Comparison of ENCODE assay signal across 35 cellular contexts in genomic region chr1:95863086-95863485, GRCh38.
"Had no signal": no experiment of that assay in that cellular context is flagged by ENCODE, and none has a peak within 500 bp of the region (broad histone marks: within the 10 kb centered on the region; RNA-seq: fewer than 3 reads in every experiment).

No MANE protein-coding gene starts in this region.

- H3K36me3 ChIP-seq: MG63 had no signal

- DNase-seq: Karpas-422, Kasumi-1, KG1, MG63, MM.1S, MV-4-11, NCI-H1048, NCI-H1092, NCI-H1092 treated with DMSO at 0.1 percent for 48 hours, NCI-H1105, NCI-H1105 treated with DMSO at 0.1 percent for 48 hours, NCI-H1417, NCI-H1417 treated with DMSO at 0.1 percent for 48 hours, NCI-H1436, NCI-H1436 treated with DMSO at 0.1 percent for 48 hours, NCI-H146, NCI-H1694, NCI-H1694 treated with DMSO at 0.1 percent for 48 hours, NCI-H187, NCI-H187 treated with DMSO at 0.1 percent for 48 hours, NCI-H1930, NCI-H2029, NCI-H2029 treated with DMSO at 0.1 percent for 48 hours, NCI-H2081, NCI-H2081 treated with DMSO at 0.1 percent for 48 hours, NCI-H2107, NCI-H2171, NCI-H2171 treated with DMSO at 0.1 percent for 48 hours, NCI-H2227 treated with DMSO at 0.1 percent for 48 hours, NCI-H226, NCI-H345, NCI-H446, NCI-H446 treated with DMSO at 0.1 percent for 48 hours, NCI-H510A had no signal

- H3K27ac ChIP-seq: KMS-11 had no signal

- H3K9me3 ChIP-seq: MG63 had no signal

- H3K4me3 ChIP-seq: MG63 had no signal
